Comparison of ENCODE assay signal across 10 cellular contexts in genomic region chr11:69703711-69704507, GRCh38. TPM values are rescaled to one million over a fixed set of nuclear protein-coding genes. Genes with fewer than 3 reads are reported as not detected.
DNase-seq lines count a peak whose midpoint lies in the region; ATAC-seq and TF ChIP-seq lines count a peak whose summit lies in the region.
"Had no signal": no experiment of that assay in that cellular context is flagged by ENCODE, and none has a peak within 500 bp of the region (broad histone marks: within the 10 kb centered on the region; RNA-seq: fewer than 3 reads in every experiment).

A gene with protein sequence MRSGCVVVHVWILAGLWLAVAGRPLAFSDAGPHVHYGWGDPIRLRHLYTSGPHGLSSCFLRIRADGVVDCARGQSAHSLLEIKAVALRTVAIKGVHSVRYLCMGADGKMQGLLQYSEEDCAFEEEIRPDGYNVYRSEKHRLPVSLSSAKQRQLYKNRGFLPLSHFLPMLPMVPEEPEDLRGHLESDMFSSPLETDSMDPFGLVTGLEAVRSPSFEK (minus strand): TSS chr11:69704022. CDS start chr11:69703876, 146 bp downstream.

- intact Hi-C loops in left ventricle myocardium inferior (cut with micrococcal nuclease) (no loop called here), cardiac septum (cut with DNase I) (no loop called here), lower lobe of right lung (cut with DNase I) (no loop called here), ovary (cut with DNase I) (loop anchor here in 2 of 4 donors (10.0 kb wide), 1 partner anchor 181 kb away; no protein-coding TSS in a partner anchor)

- H3K4me1 ChIP-seq in left ventricle myocardium inferior: peaks cover 49% of the 10 kb centered on the region
- peaks cover 4 to 15% of the 10 kb centered on the region in 2 donors for H3K4me1 ChIP-seq in thoracic aorta (ENCODE audit: control insufficient read depth in 1 of 2, low read depth in 2 of 2)
- peaks cover 26% of the 10 kb centered on the region for H3K4me1 ChIP-seq in lower lobe of right lung
- H3K4me1 ChIP-seq in ovary (ENCODE audit: insufficient read depth): no peaks in the 10 kb centered on the region

- peaks cover 2% of the 10 kb centered on the region for H3K4me1 Mint-ChIP-seq in T-helper 17 cell

- WGBS in ovary, 3 donors: 0 to 2% (median 1%) methylated on average over 57 to 72 of the region's 72 CpGs

- DNase-seq in left ventricle myocardium inferior (no peak), cardiac septum (ENCODE audit: low spot score) (no peak), T-helper 17 cell (no peak), iPS-NIHi11 (ENCODE audit: low spot score) (peak; percentile 70), thoracic aorta (ENCODE audit: low spot score) (no peak), lower lobe of right lung (no peak), ovary (no peak)

- peaks cover 46% of the 10 kb centered on the region for H3K27me3 Mint-ChIP-seq in T-helper 17 cell

- no peak within 1 kb of the TSS for H3K27ac ChIP-seq in left ventricle myocardium inferior (replicated peaks)
- H3K27ac ChIP-seq in thoracic aorta: no peak within 1 kb of the TSS
- no peak within 1 kb of the TSS for H3K27ac ChIP-seq in lower lobe of right lung
- no peak within 1 kb of the TSS for H3K27ac ChIP-seq in ovary

- no peaks in the 10 kb centered on the region for H3K36me3 Mint-ChIP-seq in T-helper 17 cell (ENCODE audit: low read depth)

- peak within 1 kb of the TSS; percentile 62 for H3K4me3 Mint-ChIP-seq in T-helper 17 cell

- ATAC-seq in T-helper 17 cell (no peak), thoracic aorta (ENCODE audit: insufficient number of reproducible peaks, low FRiP score, low read depth) (no peak), lower lobe of right lung (no peak), GM21737 (IDR thresholded peaks at IDR 0.05; ENCODE audit: unreplicated experiment) (no peak)

- no peak for TF ChIP-seq POLR2A in ovary (IDR thresholded peaks at IDR 0.05)

- TF ChIP-seq CTCF in left ventricle myocardium inferior (IDR thresholded peaks at IDR 0.05; ENCODE audit: borderline replicate concordance) (no peak), thoracic aorta (IDR thresholded peaks at IDR 0.05) (no peak), lower lobe of right lung (IDR thresholded peaks at IDR 0.05) (no peak), ovary (IDR thresholded peaks at IDR 0.05) (no peak)

- H3K9me3 ChIP-seq in left ventricle myocardium inferior (replicated peaks) (no peaks in the 10 kb centered on the region), T-helper 17 cell (ENCODE audit: control insufficient read depth, low read length, poor library complexity, severe bottlenecking) (no peaks in the 10 kb centered on the region), thoracic aorta (no peaks in the 10 kb centered on the region), lower lobe of right lung (no peaks in the 10 kb centered on the region), ovary (no peaks in the 10 kb centered on the region)

- H3K27ac Mint-ChIP-seq in T-helper 17 cell: no peak within 1 kb of the TSS
- H3K27ac Mint-ChIP-seq: activated T-helper 2 cell treated with anti-CD3 and anti-CD28 coated beads, Interferon-gamma antibody, Interleukin-2, Interleukin-4, amounts not matched to agents 10 μg/mL and 5 μg/mL and 100 μg/mL, durations not matched to agents 14 hours and 24 hours and 36 hours had no signal

- H3K4me3 ChIP-seq in left ventricle myocardium inferior: peak within 1 kb of the TSS; percentile 50
- H3K4me3 ChIP-seq in thoracic aorta: peak within 1 kb of the TSS; percentile 44
- no peak within 1 kb of the TSS for H3K4me3 ChIP-seq in lower lobe of right lung
- no peak within 1 kb of the TSS for H3K4me3 ChIP-seq in ovary

- H3K36me3 ChIP-seq in left ventricle myocardium inferior: no peaks in the 10 kb centered on the region
- H3K36me3 ChIP-seq in thoracic aorta: no peaks in the 10 kb centered on the region
- H3K36me3 ChIP-seq in lower lobe of right lung: no peaks in the 10 kb centered on the region
- H3K36me3 ChIP-seq in ovary: no peaks in the 10 kb centered on the region

- H3K27me3 ChIP-seq in left ventricle myocardium inferior (ENCODE audit: low read depth): peaks cover 98% of the 10 kb centered on the region
- H3K27me3 ChIP-seq in thoracic aorta (replicated peaks; ENCODE audit: insufficient read depth): peaks cover 15% of the 10 kb centered on the region
- peaks cover 77% of the 10 kb centered on the region for H3K27me3 ChIP-seq in lower lobe of right lung (ENCODE audit: low read depth)
- no peaks in the 10 kb centered on the region for H3K27me3 ChIP-seq in ovary

- no peak for TF ChIP-seq EP300 in ovary (IDR thresholded peaks at IDR 0.05)

RNA-seq across cellular contexts. Expression of the gene that starts here (rescaled TPM):
- not detected for total RNA-seq in left ventricle myocardium inferior
- not detected for total RNA-seq in cardiac septum
- total RNA-seq in T-helper 17 cell: not detected
- not detected for total RNA-seq in thoracic aorta
- not detected for total RNA-seq in lower lobe of right lung
- total RNA-seq in ovary: under 1 TPM in 1 of 7 donors, not detected in 6; 0.31 TPM
- not detected for polyA plus RNA-seq in ovary
- total RNA-seq: activated T-helper 2 cell treated with anti-CD3 and anti-CD28 coated beads, Interferon-gamma antibody, Interleukin-2, Interleukin-4, amounts not matched to agents 10 μg/mL and 5 μg/mL and 100 μg/mL, durations not matched to agents 14 hours and 24 hours and 36 hours; RPMI7951 had no signal

Comparison
In these comparisons a context has a peak if more than half of its experiments do, and no peak if none do; other contexts are left out.
1. H3K4me3 ChIP-seq: peak in left ventricle myocardium inferior (single experiment) and thoracic aorta (single experiment); none in lower lobe of right lung (single experiment) and ovary (single experiment).